Comparison of ENCODE assay signal across 2 cellular contexts in genomic region chr10:86178401-86179142, GRCh38.
TF ChIP-seq lines count a peak whose summit lies in the region.

No MANE protein-coding gene starts in this region.

TF ChIP-seq in SK-N-SH, 30 proteins besides CTCF, POLR2A, EP300 and RAD21 (continued from another document):
- TF ChIP-seq, protein P1, sequence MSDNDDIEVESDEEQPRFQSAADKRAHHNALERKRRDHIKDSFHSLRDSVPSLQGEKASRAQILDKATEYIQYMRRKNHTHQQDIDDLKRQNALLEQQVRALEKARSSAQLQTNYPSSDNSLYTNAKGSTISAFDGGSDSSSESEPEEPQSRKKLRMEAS (IDR thresholded peaks at IDR 0.05; ENCODE audit: low read depth): no peak
- no peak for TF ChIP-seq TEAD4 (IDR thresholded peaks at IDR 0.05; ENCODE audit: borderline replicate concordance, insufficient read depth)
TF ChIP-seq in SK-N-SH: peak in this region for 1.

TF ChIP-seq in H1, 55 proteins besides CTCF, POLR2A, EP300 and RAD21:
- TF ChIP-seq NANOG (IDR thresholded peaks at IDR 0.05; ENCODE audit: insufficient read depth, low read depth, low read length, poor library complexity, severe bottlenecking) (no peak), YY1 (IDR thresholded peaks at IDR 0.05; ENCODE audit: low read depth, low read length) (peak; percentile 48; the same call in 1 of the 2 replicates), CTBP2 (IDR thresholded peaks at IDR 0.05; ENCODE audit: borderline replicate concordance, insufficient read depth, insufficient read length, low read length) (no peak)
TF ChIP-seq in H1: peak in this region for 1.
